22 cellular contexts compared by ENCODE assay signal in the genomic region with DNA sequence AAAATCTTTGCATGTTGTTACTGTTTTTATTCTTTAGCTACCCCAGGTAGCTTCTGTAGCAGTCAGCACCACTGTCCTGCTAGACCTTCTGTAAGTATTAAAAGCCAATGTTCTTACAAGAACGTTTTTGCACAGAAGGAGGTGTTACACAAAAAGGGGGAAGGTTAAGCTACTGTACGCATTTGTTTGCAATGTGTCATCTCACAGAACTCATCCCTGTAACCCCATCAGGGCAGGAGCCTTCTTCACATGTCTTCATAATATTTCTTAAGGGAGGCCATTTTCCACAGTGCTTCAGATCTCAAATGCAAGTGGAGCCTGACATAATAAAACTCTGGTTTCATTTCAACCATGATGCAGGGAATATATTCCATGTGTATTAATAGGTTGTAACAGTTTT.
DNase-seq lines count a peak whose midpoint lies in the region; ATAC-seq, FAIRE-seq and TF ChIP-seq lines count a peak whose summit lies in the region.
"Had no signal": no experiment of that assay in that cellular context is flagged by ENCODE, and none has a peak within 500 bp of the region (broad histone marks: within the 10 kb centered on the region; RNA-seq: fewer than 3 reads in every experiment).

No MANE protein-coding gene starts in this region.

- no peak overlapping the region for H3K9ac ChIP-seq in GM23248
- no peak overlapping the region for H3K9ac ChIP-seq in astrocyte (ENCODE audit: low read length)
- H3K9ac ChIP-seq: BLaER1 treated with 17β-estradiol and CSF1 and Interleukin-3, amounts not matched to agents 10 nM and 100 nM had no signal

- H3K4me2 ChIP-seq in A549: no peak overlapping the region
- no peak overlapping the region for H3K4me2 ChIP-seq in GM23248 (ENCODE audit: unreplicated experiment)
- H3K4me2 ChIP-seq in astrocyte (ENCODE audit: low read length): no peak overlapping the region
- H3K4me2 ChIP-seq: BLaER1 treated with 17β-estradiol and CSF1 and Interleukin-3, amounts not matched to agents 10 nM and 100 nM had no signal

- CTCF ChIA-PET in A549 (lab: Yijun Ruan, JAX): interaction anchor here (0.7 to 1.4 kb wide), 4 partner anchors 9 to 104 kb away, joined by 3 to 6 read pairs (median 4); no protein-coding TSS in a partner anchor
- CTCF ChIA-PET in GM10248 (lab: Yijun Ruan, JAX): interaction anchor here (1.3 to 2.2 kb wide), 2 partner anchors 8 to 11 kb away, joined by 4 to 12 read pairs; no protein-coding TSS in a partner anchor

- H3K4me3 ChIP-seq in A549 (no peak overlapping the region), GM23248 (no peak overlapping the region), astrocyte (ENCODE audit: insufficient read depth, low read depth, low read length) (no peak overlapping the region), fibroblast of villous mesenchyme (ENCODE audit: low read depth, low read length) (no peak overlapping the region)
- H3K4me3 ChIP-seq: BLaER1 treated with 17β-estradiol and CSF1 and Interleukin-3, amounts not matched to agents 10 nM and 100 nM; GM12878; K562 had no signal

- H3K36me3 ChIP-seq in GM23248 (ENCODE audit: low read depth) (peaks cover 34% of the 10 kb centered on the region), astrocyte (ENCODE audit: insufficient read depth, low read length) (no peaks in the 10 kb centered on the region)
- H3K36me3 ChIP-seq: BLaER1 treated with 17β-estradiol and CSF1 and Interleukin-3, amounts not matched to agents 10 nM and 100 nM had no signal

- TF ChIP-seq CTCF in A549 (IDR thresholded peaks at IDR 0.05) (no peak), astrocyte (IDR thresholded peaks at IDR 0.05; ENCODE audit: insufficient read depth, low read depth, low read length) (no peak), fibroblast of villous mesenchyme (IDR thresholded peaks at IDR 0.05; ENCODE audit: insufficient read depth, low read depth, low read length) (no peak), GM10248 (IDR thresholded peaks at IDR 0.05; ENCODE audit: control extremely low read depth, extremely low read depth, low read depth, missing control alignments) (no peak), GM13976 (IDR thresholded peaks at IDR 0.05; ENCODE audit: borderline replicate concordance, control extremely low read depth, extremely low read depth, insufficient read depth, missing control alignments) (no peak)

- no peak overlapping the region for H3K27ac Mint-ChIP-seq in astrocyte (ENCODE audit: unreplicated experiment)
- H3K27ac Mint-ChIP-seq: B cell; CD8-positive, alpha-beta T cell had no signal

- H4K20me1 ChIP-seq in GM23248 (ENCODE audit: insufficient read depth) (no peaks in the 10 kb centered on the region), astrocyte (ENCODE audit: insufficient read depth, low read length) (no peaks in the 10 kb centered on the region)
- H4K20me1 ChIP-seq: BLaER1 treated with 17β-estradiol and CSF1 and Interleukin-3, amounts not matched to agents 10 nM and 100 nM had no signal

- peaks cover 16% of the 10 kb centered on the region for H3K9me3 Mint-ChIP-seq in astrocyte (ENCODE audit: unreplicated experiment)

- H3K36me3 Mint-ChIP-seq in astrocyte (ENCODE audit: low read depth, unreplicated experiment): peaks cover 22% of the 10 kb centered on the region
- H3K36me3 Mint-ChIP-seq: CD8-positive, alpha-beta T cell had no signal

- POLR2A ChIA-PET in A549 (lab: Yijun Ruan, JAX) (interaction anchor here (0.7 kb wide), 1 partner anchor 9 kb away, joined by 4 read pairs; no protein-coding TSS in a partner anchor), GM10248 (lab: Yijun Ruan, JAX) (no interaction called here)

- peak in 1 of 2 experiments; percentile 44; a peak in 3 of 6 replicates for ATAC-seq in A549
- ATAC-seq: CD8-positive, alpha-beta T cell; GM12878; K562 had no signal

- H3K27me3 ChIP-seq in GM23248 (replicated peaks; ENCODE audit: insufficient read depth) (no peaks in the 10 kb centered on the region), astrocyte (ENCODE audit: insufficient read depth, low read length) (no peaks in the 10 kb centered on the region)
- H3K27me3 ChIP-seq: BLaER1 treated with 17β-estradiol and CSF1 and Interleukin-3, amounts not matched to agents 10 nM and 100 nM had no signal

- H3K4me3 Mint-ChIP-seq in astrocyte (ENCODE audit: unreplicated experiment): no peak overlapping the region
- H3K4me3 Mint-ChIP-seq: B cell; CD8-positive, alpha-beta T cell had no signal

- TF ChIP-seq EP300 in A549 (IDR thresholded peaks at IDR 0.05): no peak

- H3K4me1 Mint-ChIP-seq in astrocyte (ENCODE audit: low read depth, unreplicated experiment): no peaks in the 10 kb centered on the region
- H3K4me1 Mint-ChIP-seq: B cell had no signal

- no peaks in the 10 kb centered on the region for H3K27me3 Mint-ChIP-seq in astrocyte (ENCODE audit: low read depth, unreplicated experiment)

- H3K79me2 ChIP-seq in GM23248 (ENCODE audit: insufficient read depth) (0 out of 2 replicates have a peak, but pooled peaks cover 4% of the 10 kb centered on the region), astrocyte (ENCODE audit: insufficient read depth, low read length) (no peaks in the 10 kb centered on the region)

- FAIRE-seq in A549 (lab: Jason Lieb, UNC) (peak; percentile 23), astrocyte (lab: Jason Lieb, UNC) (peak; percentile 34)
- FAIRE-seq: GM12878, GM19239, HTR-8/SVneo, K562 had no signal

- H3K9me2 ChIP-seq in GM23248 (ENCODE audit: insufficient read depth): 0 out of 2 replicates have a peak, but pooled peaks cover 5% of the 10 kb centered on the region

- DNase-seq in A549 (ENCODE audit: low read depth in 1 of 2, low spot score in 1 of 2): no peak
- DNase-seq in GM23248: peak; percentile 12
- no peak for DNase-seq in astrocyte (ENCODE audit: low read depth)
- peak; percentile 17 for DNase-seq in fibroblast of villous mesenchyme (ENCODE audit: low read depth)
- DNase-seq in GM10248 (ENCODE audit: extremely low spot score): no peak
- no peak for DNase-seq in GM13976 (ENCODE audit: low spot score)
- no peak for DNase-seq in ureter (ENCODE audit: low spot score)
- DNase-seq in NCI-H526 treated with DMSO at 0.1 percent for 48 hours (lab: John Stamatoyannopoulos, UW): no peak
- DNase-seq: CD8-positive, alpha-beta T cell; DMS 273 treated with DMSO at 0.1 percent for 48 hours; DMS53; DND-41; GF-D8; HCEC 1CT; IMR-90 had no signal

- peaks cover 35% of the 10 kb centered on the region for H3F3A ChIP-seq in GM23248 (ENCODE audit: insufficient read depth)

- no peak for TF ChIP-seq RAD21 in A549 (conservative IDR thresholded peaks at IDR 0.05 in 1 of 2, IDR thresholded peaks at IDR 0.05 in 1 of 2)

- TF ChIP-seq POLR2A in A549 (IDR thresholded peaks at IDR 0.05; ENCODE audit: low read length): no peak

- H3K4me1 ChIP-seq in A549 (no peaks in the 10 kb centered on the region), GM23248 (ENCODE audit: insufficient read depth) (no peaks in the 10 kb centered on the region), astrocyte (ENCODE audit: insufficient read depth, low read length) (no peaks in the 10 kb centered on the region)
- H3K4me1 ChIP-seq: BLaER1 treated with 17β-estradiol and CSF1 and Interleukin-3, amounts not matched to agents 10 nM and 100 nM had no signal

- in situ Hi-C loops in GM23248 (cut with MboI) (no loop called here), GM13976 (cut with MboI; ENCODE audit: low sequenced_read_pairs, unreplicated experiment) (no loop called here)

- 39% methylated on average over 2 of the region's 2 CpGs for WGBS in A549 (ENCODE audit: missing lambda C conversion rate)
- WGBS in GM23248 (ENCODE audit: low coverage in 1 of 2, low lambda C conversion rate in 2 of 2, missing lambda C conversion rate in 2 of 2), 2 experiments: 42 to 43% methylated on average over 2 of the region's 2 CpGs

- H2AFZ ChIP-seq in GM23248 (no peak overlapping the region), astrocyte (ENCODE audit: low read depth, low read length) (no peak overlapping the region)

- H3K27ac ChIP-seq in A549 (no peak overlapping the region), GM23248 (no peak overlapping the region), astrocyte (ENCODE audit: low read depth, low read length) (no peak overlapping the region)
- H3K27ac ChIP-seq: 22Rv1; BLaER1 treated with 17β-estradiol and CSF1 and Interleukin-3, amounts not matched to agents 10 nM and 100 nM had no signal

- peaks cover 22% of the 10 kb centered on the region for H3K9me3 ChIP-seq in A549
- no peaks in the 10 kb centered on the region for H3K9me3 ChIP-seq in GM23248 (ENCODE audit: low read depth)
- H3K9me3 ChIP-seq in astrocyte (ENCODE audit: insufficient read depth, low read depth, low read length): no peaks in the 10 kb centered on the region

TF ChIP-seq in A549, 52 proteins besides CTCF, POLR2A, EP300 and RAD21:
- TF ChIP-seq GATA3 (IDR thresholded peaks at IDR 0.05; ENCODE audit: borderline replicate concordance): no peak
- TF ChIP-seq, protein P1, sequence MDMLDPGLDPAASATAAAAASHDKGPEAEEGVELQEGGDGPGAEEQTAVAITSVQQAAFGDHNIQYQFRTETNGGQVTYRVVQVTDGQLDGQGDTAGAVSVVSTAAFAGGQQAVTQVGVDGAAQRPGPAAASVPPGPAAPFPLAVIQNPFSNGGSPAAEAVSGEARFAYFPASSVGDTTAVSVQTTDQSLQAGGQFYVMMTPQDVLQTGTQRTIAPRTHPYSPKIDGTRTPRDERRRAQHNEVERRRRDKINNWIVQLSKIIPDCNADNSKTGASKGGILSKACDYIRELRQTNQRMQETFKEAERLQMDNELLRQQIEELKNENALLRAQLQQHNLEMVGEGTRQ (IDR thresholded peaks at IDR 0.05): no peak

Comparison
In these comparisons a context has a peak if more than half of its experiments do, and no peak if none do; other contexts are left out.
1. DNase-seq: peak in GM23248 (single experiment) and fibroblast of villous mesenchyme (single experiment); none in A549 (0 of 2), astrocyte (single experiment), GM10248 (single experiment), GM13976 (single experiment), ureter (single experiment) and NCI-H526 treated with DMSO at 0.1 percent for 48 hours (single experiment).